Comparison of ENCODE assay signal across 8 cellular contexts in genomic region chr3:113746955-113747718, GRCh38. TPM values are rescaled to one million over a fixed set of nuclear protein-coding genes. Genes with fewer than 3 reads are reported as not detected.
A peak's percentile ranks its signal among the peaks of the same experiment; 100 is the strongest.
DNase-seq lines count a peak whose midpoint lies in the region; ATAC-seq and TF ChIP-seq lines count a peak whose summit lies in the region.

Gene ATP6V1A, plus strand, starts transcription at chr3:113747035. Its CDS starts 31,719 bp downstream, at chr3:113778754.

- peak; percentile 44 for ATAC-seq in GM21723 (IDR thresholded peaks at IDR 0.05; ENCODE audit: unreplicated experiment)
- peak; percentile 50 to 55 for ATAC-seq in activated CD4-positive, CD25-positive, alpha-beta regulatory T cell treated with anti-CD3 and anti-CD28 coated beads, Interleukin-2, amount 50 U/mL, for 24 hours

- peaks cover 89% of the 10 kb centered on the region for H3K79me2 ChIP-seq in Karpas-422 (ENCODE audit: low read length)

- H3K9me3 Mint-ChIP-seq in chondrocyte (ENCODE audit: low read depth) = no peaks in the 10 kb centered on the region

- peak within 1 kb of the TSS; percentile 91 for H3K27ac ChIP-seq in Karpas-422 (ENCODE audit: low read length)
- peak within 1 kb of the TSS; percentile 98 to 100 for H3K27ac ChIP-seq in liver (ENCODE audit: low read depth in 1 of 2, low read length in 2 of 2)

- no peak for TF ChIP-seq RAD21 in liver (IDR thresholded peaks at IDR 0.05)

- peaks cover 57% of the 10 kb centered on the region for H3K4me1 ChIP-seq in Karpas-422 (ENCODE audit: low read length)
- peaks cover 4 to 48% (median 28%) of the 10 kb centered on the region in 4 donors for H3K4me1 ChIP-seq in liver (ENCODE audit: control insufficient read depth in 4 of 4, insufficient read depth in 4 of 4, low read length in 3 of 4)

- 0 out of 2 replicates have a peak, but pooled peaks cover 5% of the 10 kb centered on the region for H3K36me3 ChIP-seq in Karpas-422 (ENCODE audit: insufficient read depth, low read length)
- H3K36me3 ChIP-seq in liver (ENCODE audit: control insufficient read depth in 4 of 4, insufficient read depth in 3 of 4, low read depth in 1 of 4, low read length in 3 of 4) = no peaks in the 10 kb centered on the region

- H3K9ac ChIP-seq in Karpas-422 (ENCODE audit: low read length) = peak within 1 kb of the TSS; percentile 81
- H3K9ac ChIP-seq in liver (ENCODE audit: low read depth in 1 of 2, low read length in 2 of 2) = peak within 1 kb of the TSS; percentile 99 to 100

- peaks cover 21% of the 10 kb centered on the region for H4K20me1 ChIP-seq in Karpas-422 (ENCODE audit: insufficient read depth, low read depth, low read length)

- H3K27ac Mint-ChIP-seq in chondrocyte (ENCODE audit: unreplicated experiment) = peak within 1 kb of the TSS; percentile 100

- no peaks in the 10 kb centered on the region for H3K9me3 ChIP-seq in Karpas-422 (ENCODE audit: low read length)
- H3K9me3 ChIP-seq in liver (ENCODE audit: control insufficient read depth in 4 of 4, low read length in 3 of 4) = no peaks in the 10 kb centered on the region

- H3K9me2 ChIP-seq in Karpas-422 (replicated peaks; ENCODE audit: insufficient read depth, low read length) = no peaks in the 10 kb centered on the region

- peak within 1 kb of the TSS; percentile 51 for H2AFZ ChIP-seq in Karpas-422 (ENCODE audit: low read length)

- H3K4me2 ChIP-seq in Karpas-422 (ENCODE audit: low read depth, low read length, poor library complexity, severe bottlenecking) = peak within 1 kb of the TSS; percentile 99

- H3K27me3 ChIP-seq in Karpas-422 (ENCODE audit: low read length) (no peaks in the 10 kb centered on the region), liver (ENCODE audit: control insufficient read depth in 4 of 4, insufficient read depth in 4 of 4, low read length in 3 of 4) (no peaks in the 10 kb centered on the region)

- peaks cover 52% of the 10 kb centered on the region for H3K4me1 Mint-ChIP-seq in chondrocyte (ENCODE audit: low read depth)

- peak within 1 kb of the TSS; percentile 94 for H3K4me3 ChIP-seq in Karpas-422 (ENCODE audit: low read length)
- H3K4me3 ChIP-seq in liver (ENCODE audit: low read depth in 1 of 3, low read length in 3 of 3) = peak within 1 kb of the TSS; percentile 77 to 99 (median 91)

- H3K36me3 Mint-ChIP-seq in chondrocyte (ENCODE audit: low read depth) = no peaks in the 10 kb centered on the region

- peak within 1 kb of the TSS; percentile 99 for H3K4me3 Mint-ChIP-seq in chondrocyte (ENCODE audit: unreplicated experiment)

- no peaks in the 10 kb centered on the region for H3K27me3 Mint-ChIP-seq in chondrocyte (ENCODE audit: low read depth)

- WGBS in liver = under 1% methylated on average over 31 of the region's 31 CpGs

- peak; percentile 90 for DNase-seq in GM03348 (ENCODE audit: low spot score)
- peak; percentile 50 for DNase-seq in Karpas-422
- DNase-seq in chondrocyte (ENCODE audit: low spot score) = no peak
- peak; percentile 58 to 71 for DNase-seq in stimulated activated CD4-positive, alpha-beta T cell treated with anti-CD3 and anti-CD28 coated beads, Interleukin-4, amount 100 ng/mL, for 4 hours
- no peak for DNase-seq in NCI-H2029 treated with DMSO at 0.1 percent for 48 hours (lab: John Stamatoyannopoulos, UW)

- TF ChIP-seq CTCF in chondrocyte (IDR thresholded peaks at IDR 0.05) (no peak), liver (IDR thresholded peaks at IDR 0.05; ENCODE audit: low read depth, low read length, missing input control) (no peak)

TF ChIP-seq in liver, 16 proteins besides CTCF, POLR2A, EP300 and RAD21:
- peak; percentile 57 for TF ChIP-seq TAF1 (conservative IDR thresholded peaks at IDR 0.05)
- no peak for TF ChIP-seq RXRA (IDR thresholded peaks at IDR 0.05)
- no peak for TF ChIP-seq YY1 (IDR thresholded peaks at IDR 0.05)
- TF ChIP-seq FOXA1 (IDR thresholded peaks at IDR 0.05) = no peak
- no peak for TF ChIP-seq ATF3 (IDR thresholded peaks at IDR 0.05)
- no peak for TF ChIP-seq SP1 (IDR thresholded peaks at IDR 0.05)
- TF ChIP-seq GABPA (IDR thresholded peaks at IDR 0.05 in 1 of 2, conservative IDR thresholded peaks at IDR 0.05 in 1 of 2) = peak; percentile 58 to 76
- no peak for TF ChIP-seq HNF4A (conservative IDR thresholded peaks at IDR 0.05)
- TF ChIP-seq, protein P1, sequence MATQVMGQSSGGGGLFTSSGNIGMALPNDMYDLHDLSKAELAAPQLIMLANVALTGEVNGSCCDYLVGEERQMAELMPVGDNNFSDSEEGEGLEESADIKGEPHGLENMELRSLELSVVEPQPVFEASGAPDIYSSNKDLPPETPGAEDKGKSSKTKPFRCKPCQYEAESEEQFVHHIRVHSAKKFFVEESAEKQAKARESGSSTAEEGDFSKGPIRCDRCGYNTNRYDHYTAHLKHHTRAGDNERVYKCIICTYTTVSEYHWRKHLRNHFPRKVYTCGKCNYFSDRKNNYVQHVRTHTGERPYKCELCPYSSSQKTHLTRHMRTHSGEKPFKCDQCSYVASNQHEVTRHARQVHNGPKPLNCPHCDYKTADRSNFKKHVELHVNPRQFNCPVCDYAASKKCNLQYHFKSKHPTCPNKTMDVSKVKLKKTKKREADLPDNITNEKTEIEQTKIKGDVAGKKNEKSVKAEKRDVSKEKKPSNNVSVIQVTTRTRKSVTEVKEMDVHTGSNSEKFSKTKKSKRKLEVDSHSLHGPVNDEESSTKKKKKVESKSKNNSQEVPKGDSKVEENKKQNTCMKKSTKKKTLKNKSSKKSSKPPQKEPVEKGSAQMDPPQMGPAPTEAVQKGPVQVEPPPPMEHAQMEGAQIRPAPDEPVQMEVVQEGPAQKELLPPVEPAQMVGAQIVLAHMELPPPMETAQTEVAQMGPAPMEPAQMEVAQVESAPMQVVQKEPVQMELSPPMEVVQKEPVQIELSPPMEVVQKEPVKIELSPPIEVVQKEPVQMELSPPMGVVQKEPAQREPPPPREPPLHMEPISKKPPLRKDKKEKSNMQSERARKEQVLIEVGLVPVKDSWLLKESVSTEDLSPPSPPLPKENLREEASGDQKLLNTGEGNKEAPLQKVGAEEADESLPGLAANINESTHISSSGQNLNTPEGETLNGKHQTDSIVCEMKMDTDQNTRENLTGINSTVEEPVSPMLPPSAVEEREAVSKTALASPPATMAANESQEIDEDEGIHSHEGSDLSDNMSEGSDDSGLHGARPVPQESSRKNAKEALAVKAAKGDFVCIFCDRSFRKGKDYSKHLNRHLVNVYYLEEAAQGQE (IDR thresholded peaks at IDR 0.05) = peak; percentile 52
- no peak for TF ChIP-seq HNF4G (IDR thresholded peaks at IDR 0.05)
- TF ChIP-seq EGR1 (IDR thresholded peaks at IDR 0.05; ENCODE audit: low read depth in 2 of 2) = no peak
- TF ChIP-seq, protein P2, sequence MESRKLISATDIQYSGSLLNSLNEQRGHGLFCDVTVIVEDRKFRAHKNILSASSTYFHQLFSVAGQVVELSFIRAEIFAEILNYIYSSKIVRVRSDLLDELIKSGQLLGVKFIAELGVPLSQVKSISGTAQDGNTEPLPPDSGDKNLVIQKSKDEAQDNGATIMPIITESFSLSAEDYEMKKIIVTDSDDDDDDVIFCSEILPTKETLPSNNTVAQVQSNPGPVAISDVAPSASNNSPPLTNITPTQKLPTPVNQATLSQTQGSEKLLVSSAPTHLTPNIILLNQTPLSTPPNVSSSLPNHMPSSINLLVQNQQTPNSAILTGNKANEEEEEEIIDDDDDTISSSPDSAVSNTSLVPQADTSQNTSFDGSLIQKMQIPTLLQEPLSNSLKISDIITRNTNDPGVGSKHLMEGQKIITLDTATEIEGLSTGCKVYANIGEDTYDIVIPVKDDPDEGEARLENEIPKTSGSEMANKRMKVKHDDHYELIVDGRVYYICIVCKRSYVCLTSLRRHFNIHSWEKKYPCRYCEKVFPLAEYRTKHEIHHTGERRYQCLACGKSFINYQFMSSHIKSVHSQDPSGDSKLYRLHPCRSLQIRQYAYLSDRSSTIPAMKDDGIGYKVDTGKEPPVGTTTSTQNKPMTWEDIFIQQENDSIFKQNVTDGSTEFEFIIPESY (IDR thresholded peaks at IDR 0.05) = no peak
- no peak for TF ChIP-seq JUND (IDR thresholded peaks at IDR 0.05)
- TF ChIP-seq, protein P3, sequence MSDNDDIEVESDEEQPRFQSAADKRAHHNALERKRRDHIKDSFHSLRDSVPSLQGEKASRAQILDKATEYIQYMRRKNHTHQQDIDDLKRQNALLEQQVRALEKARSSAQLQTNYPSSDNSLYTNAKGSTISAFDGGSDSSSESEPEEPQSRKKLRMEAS (IDR thresholded peaks at IDR 0.05) = no peak
- TF ChIP-seq FOXA2 (IDR thresholded peaks at IDR 0.05) = no peak
TF ChIP-seq in liver: peak in this region for 3.

RNA-seq across cellular contexts. Expression of gene ATP6V1A, which starts in this region (rescaled TPM):
- total RNA-seq in Karpas-422 (2014; rRNA removed; shearing (Covaris generic); ENCODE audit: low replicate concordance) = 25.0 and 39.7 TPM in 2 replicates
- total RNA-seq in chondrocyte (63.1 to 85.7 TPM (median 65.4 TPM) in 3 replicates), liver (10 to 100 TPM; 52.1 to 53.2 TPM)
- 10 to 100 TPM; 15.2 to 33.3 TPM for polyA plus RNA-seq in liver

Comparison
In these comparisons a context has a peak if more than half of its experiments do, and no peak if none do; other contexts are left out.
1. DNase-seq: peak in GM03348 (single experiment), Karpas-422 (single experiment) and stimulated activated CD4-positive, alpha-beta T cell treated with anti-CD3 and anti-CD28 coated beads, Interleukin-4, amount 100 ng/mL, for 4 hours (2 of 2); none in chondrocyte (single experiment) and NCI-H2029 treated with DMSO at 0.1 percent for 48 hours (single experiment).